In genomic region chr6:26568601-26569432, GRCh38 we compare ENCODE assay signal across 8 cellular contexts. TPM values are rescaled to one million over a fixed set of nuclear protein-coding genes. Genes with fewer than 3 reads are reported as not detected.
DNase-seq lines count a peak whose midpoint lies in the region; ATAC-seq and TF ChIP-seq lines count a peak whose summit lies in the region.

No MANE protein-coding gene starts in this region.

- ATAC-seq in HG02884 (IDR thresholded peaks at IDR 0.05; ENCODE audit: unreplicated experiment) (peak; percentile 54), right cardiac atrium (peak; percentile 83 to 89)

- no peaks in the 10 kb centered on the region for H3K36me3 ChIP-seq in vagina

- intact Hi-C loops in right cardiac atrium (cut with DNase I), result no loop called here
- intact Hi-C loops in vagina (cut with DNase I), result no loop called here

- no peak overlapping the region for H3K27ac ChIP-seq in right cardiac atrium (ENCODE audit: low read length)
- peak overlapping the region; percentile 65 for H3K27ac ChIP-seq in vagina

- TF ChIP-seq CTCF in GM10266 (IDR thresholded peaks at IDR 0.05; ENCODE audit: control insufficient read depth, insufficient read depth, low read depth, missing control alignments), result peak; percentile 73
- TF ChIP-seq CTCF in vagina (IDR thresholded peaks at IDR 0.05), result no peak

- H3K4me1 Mint-ChIP-seq in T-helper 1 cell treated with Interleukin-12 subunit alpha and Interleukin-12 subunit beta and Interleukin-4 antibody, amounts not matched to agents 30 μg/mL and 1 μg/mL, for 36 hours (ENCODE audit: low read depth), result peaks cover 35% of the 10 kb centered on the region

- peak overlapping the region; percentile 89 for H3K4me3 Mint-ChIP-seq in T-helper 1 cell treated with Interleukin-12 subunit alpha and Interleukin-12 subunit beta and Interleukin-4 antibody, amounts not matched to agents 30 μg/mL and 1 μg/mL, for 36 hours

- DNase-seq in GM10266 (ENCODE audit: extremely low spot score) (peak; percentile 83), NCI-H1694 treated with DMSO at 0.1 percent for 48 hours (lab: John Stamatoyannopoulos, UW) (peak; percentile 83), anterior cingulate cortex (lab: John Stamatoyannopoulos, UW) (peak; percentile 40 to 98 (median 85)), right cardiac atrium (peak; percentile 81 to 96 (median 93)), putamen (ENCODE audit: low spot score) (peak; percentile 96), vagina (ENCODE audit: extremely low spot score in 2 of 2) (peak in 1 of 2 donors; percentile 97)

- peak overlapping the region; percentile 93 for H3K27ac Mint-ChIP-seq in T-helper 1 cell treated with Interleukin-12 subunit alpha and Interleukin-12 subunit beta and Interleukin-4 antibody, amounts not matched to agents 30 μg/mL and 1 μg/mL, for 36 hours

- H3K4me3 ChIP-seq in right cardiac atrium (ENCODE audit: low read length) (peak overlapping the region; percentile 91), vagina (peak overlapping the region; percentile 51 to 52)

- H3K9me3 Mint-ChIP-seq in T-helper 1 cell treated with Interleukin-12 subunit alpha and Interleukin-12 subunit beta and Interleukin-4 antibody, amounts not matched to agents 30 μg/mL and 1 μg/mL, for 36 hours, result no peaks in the 10 kb centered on the region

- no peak for TF ChIP-seq POLR2A in vagina (IDR thresholded peaks at IDR 0.05)

- H3K27me3 Mint-ChIP-seq in T-helper 1 cell treated with Interleukin-12 subunit alpha and Interleukin-12 subunit beta and Interleukin-4 antibody, amounts not matched to agents 30 μg/mL and 1 μg/mL, for 36 hours (ENCODE audit: low read depth), result peaks cover 18% of the 10 kb centered on the region

- H3K4me1 ChIP-seq in right cardiac atrium (ENCODE audit: control insufficient read depth, insufficient read depth, low read length), result no peaks in the 10 kb centered on the region
- H3K4me1 ChIP-seq in vagina, result no peaks in the 10 kb centered on the region

- peaks cover 4% of the 10 kb centered on the region for H3K36me3 Mint-ChIP-seq in T-helper 1 cell treated with Interleukin-12 subunit alpha and Interleukin-12 subunit beta and Interleukin-4 antibody, amounts not matched to agents 30 μg/mL and 1 μg/mL, for 36 hours (ENCODE audit: low read depth)

- no peaks in the 10 kb centered on the region for H3K27me3 ChIP-seq in right cardiac atrium (ENCODE audit: control insufficient read depth, insufficient read depth)
- H3K27me3 ChIP-seq in vagina, result no peaks in the 10 kb centered on the region

- 3% methylated on average over 34 of the region's 34 CpGs for WGBS in right cardiac atrium

- H3K9me3 ChIP-seq in right cardiac atrium (ENCODE audit: control insufficient read depth, low read length), result no peaks in the 10 kb centered on the region
- H3K9me3 ChIP-seq in vagina, result no peaks in the 10 kb centered on the region

RNA-seq across cellular contexts. Expression of gene ABT1, which starts 27.9 kb away (rescaled TPM):
- total RNA-seq in right cardiac atrium (1 to 10 TPM; 8.9 to 9.5 (median 9.3) TPM), vagina (24.8 TPM)
- polyA plus RNA-seq in right cardiac atrium, result 9.2 TPM

RNA-seq across cellular contexts. Expression of gene HMGN4, which starts 30.7 kb away (rescaled TPM):
- 10 to 100 TPM; 34.6 to 42.9 (median 35.9) TPM for total RNA-seq in right cardiac atrium
- polyA plus RNA-seq in right cardiac atrium, result 20.1 TPM
- total RNA-seq in vagina, result 58.4 TPM
